ENCODE assay signal across 18 cellular contexts in the genomic region with DNA sequence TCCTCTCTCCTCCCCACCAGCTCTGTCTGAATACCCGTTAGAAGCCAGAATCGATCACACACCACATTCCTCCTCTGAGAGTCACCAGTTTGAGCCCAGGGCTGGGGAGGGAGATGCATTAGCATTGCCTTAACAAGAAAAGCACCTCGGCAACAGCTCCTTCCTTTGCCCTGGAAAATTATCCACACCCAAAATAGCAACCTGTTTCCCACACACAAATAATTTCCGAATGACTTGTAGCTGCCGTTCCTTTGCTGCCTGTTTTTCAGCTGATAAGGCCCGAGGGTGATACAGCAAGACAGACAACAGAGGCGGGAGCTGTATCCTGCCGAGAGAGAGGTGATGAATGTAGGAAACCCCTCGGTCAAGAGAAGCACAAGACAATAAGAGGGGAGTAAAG.
DNase-seq lines count a peak whose midpoint lies in the region; ATAC-seq, FAIRE-seq and TF ChIP-seq lines count a peak whose summit lies in the region.
"Had no signal": no experiment of that assay in that cellular context is flagged by ENCODE, and none has a peak within 500 bp of the region (broad histone marks: within the 10 kb centered on the region; RNA-seq: fewer than 3 reads in every experiment).

No MANE protein-coding gene starts in this region.

- H3K9me3 ChIP-seq in cardiac muscle cell (ENCODE audit: low read depth) (no peaks in the 10 kb centered on the region), H1 (ENCODE audit: insufficient read depth in 2 of 2, low read depth in 1 of 2, low read length in 1 of 2) (no peaks in the 10 kb centered on the region), right lobe of liver (no peaks in the 10 kb centered on the region)
- H3K9me3 ChIP-seq: adrenal gland, lower lobe of right lung had no signal

- peak overlapping the region; percentile 85 for H3K27ac Mint-ChIP-seq in type B pancreatic cell
- H3K27ac Mint-ChIP-seq: activated CD4-positive, alpha-beta memory T cell treated with anti-CD3 and anti-CD28 coated beads for 36 hours; CD4-positive, alpha-beta T cell; stimulated activated naive CD8-positive, alpha-beta T cell treated with anti-CD3 and anti-CD28 coated beads, Interleukin-15, amount 100 ng/mL, for 72 hours had no signal

- H3K79me2 ChIP-seq in H1 (ENCODE audit: control insufficient read depth in 1 of 2, insufficient read depth in 2 of 2, low read length in 2 of 2) (no peaks in the 10 kb centered on the region), mesendoderm (ENCODE audit: control insufficient read depth, insufficient read depth, low read length) (no peaks in the 10 kb centered on the region)

- no peak overlapping the region for H4K91ac ChIP-seq in H1 (replicated peaks; ENCODE audit: insufficient read length, low read length)

- H3K36me3 ChIP-seq in cardiac muscle cell (no peaks in the 10 kb centered on the region), H1 (ENCODE audit: control insufficient read depth in 2 of 4, insufficient read depth in 4 of 4, low read length in 3 of 4) (no peaks in the 10 kb centered on the region), mesendoderm (ENCODE audit: control insufficient read depth, insufficient read depth, low read length) (no peaks in the 10 kb centered on the region), right lobe of liver (no peaks in the 10 kb centered on the region)
- H3K36me3 ChIP-seq: adrenal gland, lower lobe of right lung had no signal

- no peaks in the 10 kb centered on the region for H3K9me3 Mint-ChIP-seq in type B pancreatic cell
- H3K9me3 Mint-ChIP-seq: activated CD4-positive, alpha-beta memory T cell treated with anti-CD3 and anti-CD28 coated beads for 36 hours; CD4-positive, alpha-beta T cell; stimulated activated naive CD8-positive, alpha-beta T cell treated with anti-CD3 and anti-CD28 coated beads, Interleukin-15, amount 100 ng/mL, for 72 hours had no signal

- TF ChIP-seq POLR2A in H1 (IDR thresholded peaks at IDR 0.05; ENCODE audit: control extremely low read depth in 1 of 2, low read depth in 2 of 2, low read length in 2 of 2) (no peak), right lobe of liver (IDR thresholded peaks at IDR 0.05) (no peak)

- no peak overlapping the region for H4K5ac ChIP-seq in H1 (ENCODE audit: insufficient read length, low read depth, low read length)
- H4K5ac ChIP-seq in mesendoderm (ENCODE audit: low read length), result no peak overlapping the region

- H2AFZ ChIP-seq in H1 (ENCODE audit: low read length), result no peak overlapping the region

- no peak overlapping the region for H3K14ac ChIP-seq in H1 (ENCODE audit: insufficient read length)

- WGBS in H1 (ENCODE audit: extremely low coverage in 1 of 2, insufficient coverage in 1 of 2, insufficient read length in 1 of 2, insufficient replicate concordance in 2 of 2, low coverage in 1 of 2, low lambda C conversion rate in 2 of 2, missing lambda C conversion rate in 1 of 2), 2 experiments, result 82% methylated on average over 9 of the region's 9 CpGs; no CpG with 5 or more reads in 1 of the 2 experiments
- WGBS in mesendoderm (ENCODE audit: extremely low coverage, insufficient coverage, low lambda C conversion rate), result no CpG with 5 or more reads among the region's 9 CpGs
- WGBS in right lobe of liver (ENCODE audit: insufficient coverage, low coverage, low lambda C conversion rate, missing lambda C conversion rate), result 3% methylated on average over 9 of the region's 9 CpGs

- no peak for ATAC-seq in Right ventricle myocardium inferior
- ATAC-seq in right lobe of liver, result no peak
- ATAC-seq: lower lobe of right lung; stimulated activated naive CD8-positive, alpha-beta T cell treated with anti-CD3 and anti-CD28 coated beads, Interleukin-15, amount 100 ng/mL, for 72 hours had no signal

- no peak overlapping the region for H3K4ac ChIP-seq in H1 (replicated peaks; ENCODE audit: insufficient read length, low read depth, low read length)
- H3K4ac ChIP-seq in mesendoderm (ENCODE audit: low read depth, low read length), result no peak overlapping the region

- no peaks in the 10 kb centered on the region for H4K20me1 ChIP-seq in H1 (replicated peaks in 1 of 2; ENCODE audit: control insufficient read depth in 1 of 2, insufficient read depth in 2 of 2, low read length in 2 of 2)

- TF ChIP-seq EP300 in H1 (IDR thresholded peaks at IDR 0.05; ENCODE audit: borderline replicate concordance in 1 of 2, low read depth in 2 of 2, low read length in 2 of 2), result no peak

- H2BK15ac ChIP-seq in H1 (ENCODE audit: low read length) (0 out of 2 replicates have a peak overlapping the region, but pooled peaks have one; percentile 10), mesendoderm (replicated peaks; ENCODE audit: low read depth) (no peak overlapping the region)

- peaks cover 11% of the 10 kb centered on the region for H3K4me1 Mint-ChIP-seq in type B pancreatic cell (ENCODE audit: unreplicated experiment)

- 0 out of 2 replicates have a peak overlapping the region, but pooled peaks have one; percentile 53 for H2BK20ac ChIP-seq in H1 (ENCODE audit: low read length)

- CTCF ChIA-PET in H1 (lab: Charles Lee; ENCODE audit: partially characterized antibody), result interaction anchor here (1.1 to 1.2 kb wide), 2 partner anchors 136 to 167 kb away, joined by 3 read pairs; no protein-coding TSS in a partner anchor

- H3K27me3 ChIP-seq in cardiac muscle cell (no peaks in the 10 kb centered on the region), H1 (replicated peaks in 1 of 4; ENCODE audit: control insufficient read depth in 3 of 4, extremely low read depth in 1 of 4, insufficient read depth in 3 of 4, low read length in 3 of 4) (no peaks in the 10 kb centered on the region), mesendoderm (ENCODE audit: insufficient read depth, low read length, poor library complexity) (no peaks in the 10 kb centered on the region), right lobe of liver (no peaks in the 10 kb centered on the region)

- no peaks in the 10 kb centered on the region for H3K36me3 Mint-ChIP-seq in type B pancreatic cell
- H3K36me3 Mint-ChIP-seq: activated CD4-positive, alpha-beta memory T cell treated with anti-CD3 and anti-CD28 coated beads for 36 hours had no signal

- H3K4me3 Mint-ChIP-seq in type B pancreatic cell, result peak overlapping the region; percentile 37
- H3K4me3 Mint-ChIP-seq: activated CD4-positive, alpha-beta memory T cell treated with anti-CD3 and anti-CD28 coated beads for 36 hours; CD4-positive, alpha-beta T cell; stimulated activated naive CD8-positive, alpha-beta T cell treated with anti-CD3 and anti-CD28 coated beads, Interleukin-15, amount 100 ng/mL, for 72 hours had no signal

- H2AK5ac ChIP-seq in H1 (ENCODE audit: low read depth, low read length), result no peak overlapping the region
- no peak overlapping the region for H2AK5ac ChIP-seq in mesendoderm (ENCODE audit: low read length)

- no peaks in the 10 kb centered on the region for H3K23me2 ChIP-seq in H1 (ENCODE audit: low read depth, low read length)

- POLR2A ChIA-PET in H1 (lab: Charles Lee; ENCODE audit: partially characterized antibody), result no interaction called here

- H3K27me3 Mint-ChIP-seq in type B pancreatic cell, result peaks cover 9% of the 10 kb centered on the region

- H3K9ac ChIP-seq in H1 (replicated peaks in 1 of 4; ENCODE audit: extremely low read depth in 1 of 4, low read depth in 3 of 4, low read length in 3 of 4), result no peak overlapping the region
- H3K9ac ChIP-seq in mesendoderm (ENCODE audit: low read length), result no peak overlapping the region

- no peak overlapping the region for H3K23ac ChIP-seq in H1 (ENCODE audit: insufficient read length)
- no peak overlapping the region for H3K23ac ChIP-seq in mesendoderm (ENCODE audit: low read length)

- H3K56ac ChIP-seq in H1 (replicated peaks; ENCODE audit: insufficient read length, low read depth, low read length) (no peak overlapping the region), mesendoderm (ENCODE audit: low read length) (no peak overlapping the region)

- no peaks in the 10 kb centered on the region for H3K79me1 ChIP-seq in H1 (ENCODE audit: low read depth, low read length)
- H3K79me1 ChIP-seq in mesendoderm (ENCODE audit: low read length), result no peaks in the 10 kb centered on the region

- no peak for TF ChIP-seq RAD21 in H1 (IDR thresholded peaks at IDR 0.05 in 1 of 2, conservative IDR thresholded peaks at IDR 0.05 in 1 of 2; ENCODE audit: low read depth in 2 of 2, low read length in 2 of 2)

- peak; percentile 52 for FAIRE-seq in H1 (lab: Jason Lieb, UNC)
- FAIRE-seq: TTC549 had no signal

- DNase-seq in cardiac muscle cell (ENCODE audit: low read depth in 1 of 2, low spot score in 1 of 2) (peak; percentile 10 to 28), Right ventricle myocardium inferior (ENCODE audit: missing footprints) (no peak), H1 (ENCODE audit: low read depth in 1 of 2, low spot score in 2 of 2) (peak; percentile 25 to 36), mesendoderm (peak; percentile 75), type B pancreatic cell (ENCODE audit: extremely low spot score, unreplicated experiment) (no peak), right lobe of liver (no peak), middle frontal gyrus (ENCODE audit: extremely low spot score, low spot score) (no peak)
- no peak for DNase-seq in stimulated activated naive CD4-positive, alpha-beta T cell treated with Interleukin-2 at 50 U/mL for 16 hours (lab: John Stamatoyannopoulos, UW)
- DNase-seq: activated CD4-positive, alpha-beta memory T cell treated with anti-CD3 and anti-CD28 coated beads for 36 hours; adrenal gland; CD4-positive, alpha-beta T cell; cortex of kidney; Kasumi-1; lower lobe of right lung; NCI-H446 treated with DMSO at 0.1 percent for 48 hours; nucleus accumbens; stimulated activated naive CD8-positive, alpha-beta T cell treated with anti-CD3 and anti-CD28 coated beads, Interleukin-15, amount 100 ng/mL, for 72 hours had no signal

- H3K18ac ChIP-seq in H1 (ENCODE audit: extremely low read depth, low read length) (no peak overlapping the region), mesendoderm (ENCODE audit: low read length) (no peak overlapping the region)

- H3K27ac ChIP-seq in cardiac muscle cell (peak overlapping the region; percentile 66), H1 (ENCODE audit: low read depth, low read length) (no peak overlapping the region), mesendoderm (ENCODE audit: low read depth, low read length) (peak overlapping the region; percentile 29), right lobe of liver (no peak overlapping the region)
- H3K27ac ChIP-seq: adrenal gland, lower lobe of right lung had no signal

- peaks cover 10% of the 10 kb centered on the region for H3K4me1 ChIP-seq in cardiac muscle cell (ENCODE audit: low read depth)
- H3K4me1 ChIP-seq in H1 (replicated peaks in 1 of 4; ENCODE audit: control insufficient read depth in 3 of 4, insufficient read depth in 4 of 4, low read length in 3 of 4), result peaks cover 4 to 19% (median 11%) of the 10 kb centered on the region in 4 experiments; a peak in 5 of 7 replicates
- H3K4me1 ChIP-seq in mesendoderm (ENCODE audit: control insufficient read depth, low read depth, low read length), result peaks cover 2% of the 10 kb centered on the region
- H3K4me1 ChIP-seq in right lobe of liver, result no peaks in the 10 kb centered on the region
- H3K4me1 ChIP-seq: adrenal gland, lower lobe of right lung had no signal

- H3K4me2 ChIP-seq in H1 (ENCODE audit: insufficient read depth in 1 of 2, low read depth in 2 of 2, low read length in 2 of 2) (no peak overlapping the region), mesendoderm (ENCODE audit: low read length) (no peak overlapping the region)

- H2BK12ac ChIP-seq in H1 (ENCODE audit: low read depth, low read length), result no peak overlapping the region

- intact Hi-C loops in Right ventricle myocardium inferior (cut with DNase I), result no loop called here
- intact Hi-C loops in right lobe of liver (cut with DNase I), result no loop called here

- H3K4me3 ChIP-seq in cardiac muscle cell (no peak overlapping the region), H1 (ENCODE audit: extremely low read depth in 1 of 4, insufficient read depth in 2 of 4, low read depth in 3 of 4, low read length in 4 of 4) (no peak overlapping the region), mesendoderm (ENCODE audit: low read length) (no peak overlapping the region), right lobe of liver (no peak overlapping the region)
- H3K4me3 ChIP-seq: adrenal gland, lower lobe of right lung had no signal

- H2BK5ac ChIP-seq in H1 (ENCODE audit: low read depth, low read length) (no peak overlapping the region), mesendoderm (ENCODE audit: low read length) (no peak overlapping the region)

- H2BK120ac ChIP-seq in H1 (replicated peaks; ENCODE audit: low read depth, low read length), result no peak overlapping the region
- H2BK120ac ChIP-seq in mesendoderm (ENCODE audit: low read depth, low read length), result no peak overlapping the region

- no peak overlapping the region for H4K8ac ChIP-seq in H1 (ENCODE audit: extremely low read depth, insufficient read depth, low read length)
- H4K8ac ChIP-seq in mesendoderm (ENCODE audit: low read depth, low read length), result no peak overlapping the region

- TF ChIP-seq CTCF in cardiac muscle cell (IDR thresholded peaks at IDR 0.05; ENCODE audit: low read depth, low read length) (no peak), H1 (IDR thresholded peaks at IDR 0.05; ENCODE audit: control extremely low read depth in 1 of 3, insufficient read depth in 1 of 3, low read depth in 1 of 3, low read length in 3 of 3) (no peak), type B pancreatic cell (conservative IDR thresholded peaks at IDR 0.05) (no peak), right lobe of liver (IDR thresholded peaks at IDR 0.05) (no peak)

Comparison
In these comparisons a context has a peak if more than half of its experiments do, and no peak if none do; other contexts are left out.
1. DNase-seq: peak in cardiac muscle cell (2 of 2), H1 (2 of 2) and mesendoderm (single experiment); none in Right ventricle myocardium inferior (single experiment), type B pancreatic cell (single experiment), stimulated activated naive CD4-positive, alpha-beta T cell treated with Interleukin-2 at 50 U/mL for 16 hours (single experiment), right lobe of liver (0 of 3) and middle frontal gyrus (single experiment).
2. H3K27ac ChIP-seq: peak in cardiac muscle cell (single experiment) and mesendoderm (single experiment); none in H1 (single experiment) and right lobe of liver (0 of 3).